Comparison of ENCODE assay signal across 8 cellular contexts in the genomic region with DNA sequence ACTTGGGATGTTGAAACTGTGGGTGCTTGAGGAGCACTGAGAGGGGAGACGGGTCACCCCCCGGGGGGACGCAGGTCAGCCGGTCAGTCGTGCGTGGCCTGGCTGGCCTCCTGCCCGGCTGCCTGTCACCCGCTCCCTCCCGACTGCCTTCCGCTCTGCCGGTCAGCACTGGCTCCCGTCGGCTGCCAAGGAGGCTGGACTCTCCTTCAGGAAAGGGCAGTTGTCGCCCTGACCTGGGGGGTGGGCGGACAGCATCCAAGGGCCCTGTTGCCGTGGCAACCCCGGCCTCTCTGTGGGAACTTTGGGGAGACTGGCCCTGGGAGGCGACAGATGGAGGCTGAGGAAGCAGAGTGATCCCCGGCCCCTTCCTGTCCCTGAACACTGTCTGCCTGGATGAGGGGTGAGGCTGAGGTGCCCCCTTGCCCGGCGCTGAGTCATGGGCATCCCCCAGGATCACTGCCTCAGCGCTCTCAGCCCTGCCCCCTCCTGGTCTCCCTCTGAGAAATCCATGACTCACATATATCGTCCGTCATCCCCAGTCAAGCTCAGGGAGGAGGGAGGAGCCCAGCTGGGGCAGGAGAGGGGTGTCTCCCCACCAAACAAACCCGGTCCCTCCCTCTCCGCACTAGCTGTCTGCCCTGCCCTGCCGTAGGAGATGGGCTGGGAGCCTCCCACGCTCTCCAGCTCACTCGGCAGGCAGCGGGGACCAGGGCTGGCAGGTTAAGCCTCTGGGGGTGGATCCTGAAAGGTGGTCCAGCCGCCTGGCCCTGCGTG. TPM values are rescaled to one million over a fixed set of nuclear protein-coding genes. Genes with fewer than 3 reads are reported as not detected.
DNase-seq lines count a peak whose midpoint lies in the region; ATAC-seq and TF ChIP-seq lines count a peak whose summit lies in the region.

A gene (plus strand): TSS at position 623 of the 774 bp plus-strand sequence. CDS start 21,658 bp downstream, outside the sequence.

- peaks cover 15% of the 10 kb centered on the region for H3K27me3 Mint-ChIP-seq in H9 (ENCODE audit: low read depth)
- H3K27me3 Mint-ChIP-seq in T-helper 17 cell: peaks cover 45% of the 10 kb centered on the region

- no peak within 1 kb of the TSS for H3T11ph ChIP-seq in H9 (ENCODE audit: low read length)

- no peaks in the 10 kb centered on the region for H3K9me2 ChIP-seq in MM.1S (replicated peaks; ENCODE audit: insufficient read depth, low read length)

- H3K27me3 ChIP-seq in A673 (replicated peaks; ENCODE audit: insufficient read depth, low read depth, low read length, poor library complexity): no peaks in the 10 kb centered on the region
- no peaks in the 10 kb centered on the region; the same call in 1 of the 2 replicates for H3K27me3 ChIP-seq in H9 (ENCODE audit: insufficient read depth, low read length)
- H3K27me3 ChIP-seq in mammary epithelial cell (ENCODE audit: insufficient read depth, low read length): no peaks in the 10 kb centered on the region
- no peaks in the 10 kb centered on the region for H3K27me3 ChIP-seq in MM.1S (replicated peaks; ENCODE audit: insufficient read depth, low read length)

- peak; percentile 59 for ATAC-seq in T-helper 17 cell

- no peak within 1 kb of the TSS for H3K14ac ChIP-seq in H9 (ENCODE audit: insufficient read depth, low read length)

- no peak within 1 kb of the TSS for H4K8ac ChIP-seq in H9 (replicated peaks; ENCODE audit: insufficient read length, low read depth, low read length)

- H3K36me3 ChIP-seq in A673 (ENCODE audit: insufficient read depth, low read length, poor library complexity, severe bottlenecking) (no peaks in the 10 kb centered on the region), mammary epithelial cell (ENCODE audit: insufficient read depth, low read length) (no peaks in the 10 kb centered on the region), MM.1S (replicated peaks; ENCODE audit: insufficient read depth, low read length) (no peaks in the 10 kb centered on the region)

- H3K9me3 ChIP-seq in A673 (ENCODE audit: low read depth, low read length, poor library complexity, severe bottlenecking): no peaks in the 10 kb centered on the region
- H3K9me3 ChIP-seq in H9 (ENCODE audit: control insufficient read depth, low read depth, low read length): no peaks in the 10 kb centered on the region
- H3K9me3 ChIP-seq in T-helper 17 cell (ENCODE audit: control insufficient read depth, low read length, poor library complexity, severe bottlenecking): no peaks in the 10 kb centered on the region
- H3K9me3 ChIP-seq in mammary epithelial cell (replicated peaks; ENCODE audit: insufficient read depth, low read length): no peaks in the 10 kb centered on the region
- H3K9me3 ChIP-seq in MM.1S (replicated peaks; ENCODE audit: insufficient read depth, low read length): no peaks in the 10 kb centered on the region

- H2BK120ac ChIP-seq in H9 (ENCODE audit: low read depth, low read length, poor library complexity, severe bottlenecking): no peak within 1 kb of the TSS

- H3K4me3 Mint-ChIP-seq in H9: peak within 1 kb of the TSS; percentile 17 to 76
- H3K4me3 Mint-ChIP-seq in T-helper 17 cell: no peak within 1 kb of the TSS

- DNase-seq in A673 (ENCODE audit: low spot score) (peak; percentile 92), H9 (peak; percentile 75), T-helper 17 cell (no peak), mammary epithelial cell (peak; percentile 98), iPS-NIHi11 (ENCODE audit: low spot score) (peak; percentile 83), skeletal muscle cell (ENCODE audit: low read depth) (peak; percentile 88), NCI-H2107 (lab: John Stamatoyannopoulos, UW) (no peak), MM.1S (no peak)

- H2BK12ac ChIP-seq in H9 (ENCODE audit: insufficient read length, low read depth, low read length): no peak within 1 kb of the TSS

- H3K56ac ChIP-seq in H9 (ENCODE audit: insufficient read length, low read depth, low read length): no peak within 1 kb of the TSS

- POLR2A ChIA-PET in A673 (lab: Charles Lee; ENCODE audit: low non-redundant PET): no interaction called here

- H3K27ac Mint-ChIP-seq in H9 (peak within 1 kb of the TSS in 1 of 3 experiments; percentile 57; a peak in 1 of 7 replicates), T-helper 17 cell (no peak within 1 kb of the TSS)

- peaks cover 8% of the 10 kb centered on the region for H3K4me1 ChIP-seq in A673 (ENCODE audit: insufficient read depth, low read length, poor library complexity, severe bottlenecking)
- no peaks in the 10 kb centered on the region; the same call in 1 of the 2 replicates for H3K4me1 ChIP-seq in H9 (ENCODE audit: insufficient read depth, low read length)
- peaks cover 93% of the 10 kb centered on the region for H3K4me1 ChIP-seq in mammary epithelial cell (ENCODE audit: insufficient read depth, low read length)
- H3K4me1 ChIP-seq in MM.1S (ENCODE audit: low read length): peaks cover 9% of the 10 kb centered on the region

- H3K36me3 Mint-ChIP-seq in H9 (ENCODE audit: insufficient read depth in 1 of 3, low read depth in 3 of 3) (no peaks in the 10 kb centered on the region; a peak in 1 of 7 replicates), T-helper 17 cell (ENCODE audit: low read depth) (peaks cover 10% of the 10 kb centered on the region)

- H2AFZ ChIP-seq in H9 (ENCODE audit: low read length) (no peak within 1 kb of the TSS), mammary epithelial cell (ENCODE audit: low read depth, low read length) (no peak within 1 kb of the TSS), MM.1S (ENCODE audit: low read length) (no peak within 1 kb of the TSS)

- H3K4me3 ChIP-seq in A673 (ENCODE audit: low read depth, low read length, poor library complexity, severe bottlenecking): peak within 1 kb of the TSS; percentile 11
- H3K4me3 ChIP-seq in mammary epithelial cell (replicated peaks in 1 of 3; ENCODE audit: insufficient read depth in 1 of 3, low read depth in 2 of 3, low read length in 3 of 3): peak within 1 kb of the TSS; percentile 14 to 73 (median 31)
- H3K4me3 ChIP-seq in skeletal muscle cell (ENCODE audit: low read depth, low read length): peak within 1 kb of the TSS; percentile 25
- no peak within 1 kb of the TSS for H3K4me3 ChIP-seq in MM.1S (ENCODE audit: low read length)

- intact Hi-C loops in A673 (cut with micrococcal nuclease; ENCODE audit: unreplicated experiment): no loop called here
- intact Hi-C loops in mammary epithelial cell (cut with micrococcal nuclease): loop anchor here (2.0 kb wide), 1 partner anchor 15 kb away; no protein-coding TSS in a partner anchor

- no peak within 1 kb of the TSS for H4K91ac ChIP-seq in H9 (ENCODE audit: insufficient read length, low read depth, low read length)

- no peaks in the 10 kb centered on the region for H3K79me1 ChIP-seq in H9 (ENCODE audit: insufficient read depth, low read depth, low read length, poor library complexity, severe bottlenecking)

- WGBS in H9 (ENCODE audit: extremely low coverage, insufficient read length, low lambda C conversion rate): no CpG with 5 or more reads among the region's 32 CpGs
- 7% methylated on average over 22 of the region's 32 CpGs for WGBS in mammary epithelial cell (ENCODE audit: low coverage, missing lambda C conversion rate)

- CTCF ChIA-PET in A673 (lab: Charles Lee) (interaction anchor here (0.5 to 0.9 kb wide), 2 partner anchors 37 to 46 kb away, joined by 6 read pairs; no protein-coding TSS in a partner anchor), mammary epithelial cell (lab: Charles Lee; ENCODE audit: low non-redundant PET) (interaction anchor here (0.9 kb wide), 1 partner anchor 37 kb away, joined by 4 read pairs; no protein-coding TSS in a partner anchor)

- H3F3A ChIP-seq in MM.1S (ENCODE audit: insufficient read depth, low read length): peaks cover 6% of the 10 kb centered on the region; the same call in 1 of the 2 replicates

- H3K9me3 Mint-ChIP-seq in H9: peaks cover 0 to 3% of the 10 kb centered on the region in 2 experiments; a peak in 2 of 5 replicates

- TF ChIP-seq CTCF in A673 (conservative IDR thresholded peaks at IDR 0.05; ENCODE audit: low read depth, low read length) (0 out of 2 replicates have a peak, but pooled peaks have one; percentile 20), H9 (conservative IDR thresholded peaks at IDR 0.05) (peak; percentile 36; the same call in 2 of the 3 replicates), mammary epithelial cell (conservative IDR thresholded peaks at IDR 0.05 in 1 of 2, IDR thresholded peaks at IDR 0.05 in 1 of 2; ENCODE audit: extremely low read depth in 1 of 2, insufficient read depth in 1 of 2, low read depth in 1 of 2, low read length in 2 of 2) (peak in 1 of 2 donors; percentile 26), MM.1S (IDR thresholded peaks at IDR 0.05; ENCODE audit: low read length) (no peak)

- H3K79me2 ChIP-seq in H9 (ENCODE audit: insufficient read depth, low read length): no peaks in the 10 kb centered on the region
- H3K79me2 ChIP-seq in mammary epithelial cell (ENCODE audit: insufficient read depth, low read length): peaks cover 84% of the 10 kb centered on the region
- peaks cover 14% of the 10 kb centered on the region for H3K79me2 ChIP-seq in MM.1S (ENCODE audit: low read length)

- no peak within 1 kb of the TSS for H3K9ac ChIP-seq in H9 (ENCODE audit: extremely low read depth, insufficient read length, low read length)
- H3K9ac ChIP-seq in mammary epithelial cell (ENCODE audit: insufficient read depth, low read length): peak within 1 kb of the TSS; percentile 33
- no peak within 1 kb of the TSS for H3K9ac ChIP-seq in MM.1S (ENCODE audit: low read length)

- H3K23me2 ChIP-seq in H9 (ENCODE audit: insufficient read length, low read depth, low read length, poor library complexity, severe bottlenecking): peaks cover 3% of the 10 kb centered on the region

- peak within 1 kb of the TSS; percentile 23 for H3K4me2 ChIP-seq in H9 (ENCODE audit: insufficient read depth, insufficient read length, low read length)
- peak within 1 kb of the TSS; percentile 55 for H3K4me2 ChIP-seq in mammary epithelial cell (ENCODE audit: insufficient read depth, low read depth, low read length)
- H3K4me2 ChIP-seq in MM.1S (ENCODE audit: low read depth, low read length): no peak within 1 kb of the TSS

- peaks cover 3% of the 10 kb centered on the region for H4K20me1 ChIP-seq in H9 (ENCODE audit: control insufficient read depth, insufficient read depth, insufficient read length)
- no peaks in the 10 kb centered on the region for H4K20me1 ChIP-seq in mammary epithelial cell (ENCODE audit: insufficient read depth, low read length)
- no peaks in the 10 kb centered on the region for H4K20me1 ChIP-seq in MM.1S (ENCODE audit: insufficient read depth, low read length)

- H2BK20ac ChIP-seq in H9 (ENCODE audit: low read depth, low read length, poor library complexity, severe bottlenecking): no peak within 1 kb of the TSS

- dilution Hi-C loops in mammary epithelial cell (cut with HindIII; ENCODE audit: low sequenced_read_pairs): no loop called here

- BruUV-seq in A673 (replicated peaks; lab: Mats Ljungman, UMichigan) (no TSS peak), mammary epithelial cell (replicated peaks; lab: Mats Ljungman, UMichigan) (no TSS peak)

- H3K23ac ChIP-seq in H9 (ENCODE audit: insufficient read length, low read depth, low read length): no peak within 1 kb of the TSS

- no peak within 1 kb of the TSS for H2BK5ac ChIP-seq in H9 (ENCODE audit: insufficient read length, low read length)

- H2BK15ac ChIP-seq in H9 (ENCODE audit: low read depth, low read length): no peak within 1 kb of the TSS

- H3K4ac ChIP-seq in H9 (ENCODE audit: low read depth, low read length): no peak within 1 kb of the TSS

- H3K4me1 Mint-ChIP-seq in H9 (peaks cover 32 to 58% of the 10 kb centered on the region in 2 experiments), T-helper 17 cell (peaks cover 19% of the 10 kb centered on the region)

- H3K27ac ChIP-seq in A673 (ENCODE audit: low read depth, low read length, poor library complexity, severe bottlenecking) (no peak within 1 kb of the TSS), H9 (ENCODE audit: insufficient read length, low read depth, low read length) (no peak within 1 kb of the TSS), mammary epithelial cell (ENCODE audit: insufficient read depth, low read depth, low read length) (peak within 1 kb of the TSS; percentile 79), MM.1S (ENCODE audit: low read length) (no peak within 1 kb of the TSS)

- in situ Hi-C loops in mammary epithelial cell (cut with MboI; ENCODE audit: low sequenced_read_pairs in 2 of 2): no loop called here

- no peak within 1 kb of the TSS for H4K5ac ChIP-seq in H9 (ENCODE audit: insufficient read length, low read depth, low read length)

- no peak within 1 kb of the TSS for H3K18ac ChIP-seq in H9 (ENCODE audit: insufficient read length, low read depth, low read length)

- H2AK5ac ChIP-seq in H9 (ENCODE audit: insufficient read length, low read length): no peak within 1 kb of the TSS

RNA-seq across cellular contexts. Expression of the gene that starts here (rescaled TPM):
- total RNA-seq in A673 (2021) (0.75 and 1.0 TPM in 2 replicates), H9 (2021) (0.57 and 1.1 TPM in 2 replicates), T-helper 17 cell (1 to 10 TPM in 1 of 2 donors, under 1 TPM in 1; 0.65 to 1.3 TPM), mammary epithelial cell (100 to 1,000 TPM; 195 to 196 TPM)
- polyA plus RNA-seq in mammary epithelial cell: 125 TPM
- polyA minus RNA-seq in mammary epithelial cell: 186 TPM

Comparison
In these comparisons a context has a peak if more than half of its experiments do, and no peak if none do; other contexts are left out.
1. RNA of the gene that starts here (total RNA-seq): 195 to 196 TPM in mammary epithelial cell; 0.65 to 1.3 TPM in T-helper 17 cell, 0.57 to 1.1 TPM in H9 and 0.75 to 1.0 TPM in A673; every median in the first group is over 10 times any median in the second.
2. DNase-seq: peak in A673 (single experiment), H9 (single experiment), mammary epithelial cell (single experiment), iPS-NIHi11 (single experiment) and skeletal muscle cell (single experiment); none in T-helper 17 cell (0 of 3), NCI-H2107 (single experiment) and MM.1S (single experiment).